ENCODE assay signal across 10 cellular contexts in genomic region chr5:139796061-139796806, GRCh38. TPM values are rescaled to one million over a fixed set of nuclear protein-coding genes. Genes with fewer than 3 reads are reported as not detected.
DNase-seq lines count a peak whose midpoint lies in the region; ATAC-seq and TF ChIP-seq lines count a peak whose summit lies in the region.
"Had no signal": no experiment of that assay in that cellular context is flagged by ENCODE, and none has a peak within 500 bp of the region (broad histone marks: within the 10 kb centered on the region; RNA-seq: fewer than 3 reads in every experiment).

No MANE protein-coding gene starts in this region.

- no peaks in the 10 kb centered on the region for H3K9me3 ChIP-seq in Peyer's patch
- H3K9me3 ChIP-seq in transverse colon = no peaks in the 10 kb centered on the region

- H3K27me3 Mint-ChIP-seq in activated CD4-positive, alpha-beta T cell treated with anti-CD3 and anti-CD28 coated beads for 36 hours = peaks cover 58% of the 10 kb centered on the region
- peaks cover 66% of the 10 kb centered on the region for H3K27me3 Mint-ChIP-seq in activated CD4-positive, alpha-beta T cell treated with anti-CD3 and anti-CD28 coated beads, Interleukin-2, amount 10 ng/mL, durations not matched to agents 7 days and 5 days
- peaks cover 67% of the 10 kb centered on the region for H3K27me3 Mint-ChIP-seq in activated CD4-positive, alpha-beta memory T cell treated with anti-CD3 and anti-CD28 coated beads, Interleukin-2, amount 10 ng/mL, durations not matched to agents 7 days and 5 days

- H3K36me3 ChIP-seq in Peyer's patch (no peaks in the 10 kb centered on the region), transverse colon (no peaks in the 10 kb centered on the region)

- H3K9me3 Mint-ChIP-seq in activated CD4-positive, alpha-beta T cell treated with anti-CD3 and anti-CD28 coated beads for 36 hours (ENCODE audit: low read depth) = no peaks in the 10 kb centered on the region
- no peaks in the 10 kb centered on the region for H3K9me3 Mint-ChIP-seq in activated CD4-positive, alpha-beta T cell treated with anti-CD3 and anti-CD28 coated beads, Interleukin-2, amount 10 ng/mL, durations not matched to agents 7 days and 5 days
- H3K9me3 Mint-ChIP-seq in activated CD4-positive, alpha-beta memory T cell treated with anti-CD3 and anti-CD28 coated beads, Interleukin-2, amount 10 ng/mL, durations not matched to agents 7 days and 5 days = no peaks in the 10 kb centered on the region

- TF ChIP-seq POLR2A in Peyer's patch (IDR thresholded peaks at IDR 0.05) = no peak
- no peak for TF ChIP-seq POLR2A in transverse colon (IDR thresholded peaks at IDR 0.05)

- 12% methylated on average over 28 of the region's 47 CpGs; no CpG with 5 or more reads in 1 of the 2 donors for WGBS in transverse colon (ENCODE audit: low coverage in 1 of 2), 2 donors

- H3K4me1 ChIP-seq in Peyer's patch (peaks cover 0 to 16% (median 7%) of the 10 kb centered on the region in 4 donors), transverse colon (peaks cover 0 to 11% (median 8%) of the 10 kb centered on the region in 4 donors)

- CTCF ChIA-PET in activated CD4-positive, alpha-beta T cell treated with anti-CD3 and anti-CD28 coated beads for 36 hours (lab: Charles Lee) = interaction anchor here (1.0 to 1.3 kb wide), 2 partner anchors 20 to 173 kb away, joined by 4 to 6 read pairs; no protein-coding TSS in a partner anchor
- CTCF ChIA-PET in activated CD4-positive, alpha-beta T cell treated with anti-CD3 and anti-CD28 coated beads, Interleukin-2, amount 10 ng/mL, durations not matched to agents 7 days and 5 days (lab: Charles Lee) = interaction anchor here (0.7 to 1.5 kb wide), 2 partner anchors 7 to 21 kb away, joined by 3 to 5 read pairs; no protein-coding TSS in a partner anchor
- CTCF ChIA-PET in activated CD4-positive, alpha-beta memory T cell treated with anti-CD3 and anti-CD28 coated beads, Interleukin-2, amount 10 ng/mL, durations not matched to agents 7 days and 5 days (lab: Charles Lee) = interaction anchor here (1.2 to 1.6 kb wide), 4 partner anchors 9 to 173 kb away, joined by 3 to 4 read pairs (median 3); no protein-coding TSS in a partner anchor
- CTCF ChIA-PET in RWPE1 (lab: Yijun Ruan, JAX) = interaction anchor here (0.7 to 6.0 kb wide), 4 partner anchors 8 to 173 kb away, joined by 3 to 49 read pairs (median 4); no protein-coding TSS in a partner anchor

- TF ChIP-seq CTCF in Peyer's patch (IDR thresholded peaks at IDR 0.05) (no peak), transverse colon (IDR thresholded peaks at IDR 0.05) (no peak), RWPE1 (conservative IDR thresholded peaks at IDR 0.05; ENCODE audit: low read depth) (no peak)

- H3K36me3 Mint-ChIP-seq in activated CD4-positive, alpha-beta T cell treated with anti-CD3 and anti-CD28 coated beads for 36 hours (ENCODE audit: low read depth) = no peaks in the 10 kb centered on the region
- no peaks in the 10 kb centered on the region for H3K36me3 Mint-ChIP-seq in activated CD4-positive, alpha-beta T cell treated with anti-CD3 and anti-CD28 coated beads, Interleukin-2, amount 10 ng/mL, durations not matched to agents 7 days and 5 days (ENCODE audit: low read depth)
- H3K36me3 Mint-ChIP-seq in activated CD4-positive, alpha-beta memory T cell treated with anti-CD3 and anti-CD28 coated beads, Interleukin-2, amount 10 ng/mL, durations not matched to agents 7 days and 5 days (ENCODE audit: low read depth) = no peaks in the 10 kb centered on the region

- H3K27me3 ChIP-seq in Peyer's patch (peaks cover 0 to 33% of the 10 kb centered on the region in 2 donors), transverse colon (peaks cover 82% of the 10 kb centered on the region)

- no peak overlapping the region for H3K4me3 Mint-ChIP-seq in activated CD4-positive, alpha-beta T cell treated with anti-CD3 and anti-CD28 coated beads for 36 hours
- H3K4me3 Mint-ChIP-seq in activated CD4-positive, alpha-beta T cell treated with anti-CD3 and anti-CD28 coated beads, Interleukin-2, amount 10 ng/mL, durations not matched to agents 7 days and 5 days = no peak overlapping the region
- no peak overlapping the region for H3K4me3 Mint-ChIP-seq in activated CD4-positive, alpha-beta memory T cell treated with anti-CD3 and anti-CD28 coated beads, Interleukin-2, amount 10 ng/mL, durations not matched to agents 7 days and 5 days

- no peak for DNase-seq in activated CD4-positive, alpha-beta T cell treated with anti-CD3 and anti-CD28 coated beads for 36 hours
- no peak for DNase-seq in activated CD4-positive, alpha-beta T cell treated with anti-CD3 and anti-CD28 coated beads, Interleukin-2, amount 10 ng/mL, durations not matched to agents 7 days and 5 days
- DNase-seq in Peyer's patch (peak in 1 of 3 donors; percentile 44), head of caudate nucleus (peak in 31 of 42 donors; percentile 24 to 66 (median 45)), retina (peak; percentile 65), transverse colon (no peak), RWPE1 (ENCODE audit: low spot score) (no peak)
- no peak for DNase-seq in activated CD4-positive, alpha-beta memory T cell treated with anti-CD3 and anti-CD28 coated beads, Interleukin-2, amount 10 ng/mL, durations not matched to agents 7 days and 5 days
- DNase-seq: Karpas-422, OCI-M1 had no signal

- H3K27ac ChIP-seq in Peyer's patch (no peak overlapping the region), transverse colon (no peak overlapping the region), RWPE1 (no peak overlapping the region)

- ATAC-seq in activated CD4-positive, alpha-beta T cell treated with anti-CD3 and anti-CD28 coated beads for 36 hours = peak; percentile 28

- POLR2A ChIA-PET in activated CD4-positive, alpha-beta T cell treated with anti-CD3 and anti-CD28 coated beads for 36 hours (lab: Charles Lee) = no interaction called here
- POLR2A ChIA-PET in activated CD4-positive, alpha-beta T cell treated with anti-CD3 and anti-CD28 coated beads, Interleukin-2, amount 10 ng/mL, durations not matched to agents 7 days and 5 days (lab: Charles Lee) = no interaction called here
- POLR2A ChIA-PET in activated CD4-positive, alpha-beta memory T cell treated with anti-CD3 and anti-CD28 coated beads, Interleukin-2, amount 10 ng/mL, durations not matched to agents 7 days and 5 days (lab: Charles Lee) = no interaction called here
- POLR2A ChIA-PET in RWPE1 (lab: Yijun Ruan, JAX; ENCODE audit: low non-redundant PET) = no interaction called here

- H3K4me3 ChIP-seq in Peyer's patch (peak overlapping the region in 3 of 4 donors; percentile 45 to 51 (median 46)), transverse colon (peak overlapping the region in 2 of 4 donors; percentile 35 to 47)

- in situ Hi-C loops in transverse colon (cut with MboI; ENCODE audit: low pct_ligation_motif_present in 1 of 4, low pct_unique_long_range_greater_than_20kb in 1 of 4, low sequenced_read_pairs in 3 of 4) = loop anchor here in 3 of 4 donors (25.0 kb wide), 1 partner anchor 366 kb away; no protein-coding TSS in a partner anchor

- peaks cover 2% of the 10 kb centered on the region for H3K4me1 Mint-ChIP-seq in activated CD4-positive, alpha-beta T cell treated with anti-CD3 and anti-CD28 coated beads for 36 hours
- peaks cover 3% of the 10 kb centered on the region for H3K4me1 Mint-ChIP-seq in activated CD4-positive, alpha-beta T cell treated with anti-CD3 and anti-CD28 coated beads, Interleukin-2, amount 10 ng/mL, durations not matched to agents 7 days and 5 days
- no peaks in the 10 kb centered on the region for H3K4me1 Mint-ChIP-seq in activated CD4-positive, alpha-beta memory T cell treated with anti-CD3 and anti-CD28 coated beads, Interleukin-2, amount 10 ng/mL, durations not matched to agents 7 days and 5 days

- intact Hi-C loops in activated CD4-positive, alpha-beta T cell treated with anti-CD3 and anti-CD28 coated beads for 36 hours (cut with DNase I, micrococcal nuclease) = no loop called here
- intact Hi-C loops in head of caudate nucleus (cut with DNase I) (no loop called here), transverse colon (cut with DNase I; ENCODE audit: low total_unique reads) (no loop called here)

- TF ChIP-seq EP300 in transverse colon (IDR thresholded peaks at IDR 0.05; ENCODE audit: low read depth) = no peak

- no peak overlapping the region for H3K27ac Mint-ChIP-seq in activated CD4-positive, alpha-beta T cell treated with anti-CD3 and anti-CD28 coated beads for 36 hours
- H3K27ac Mint-ChIP-seq in activated CD4-positive, alpha-beta T cell treated with anti-CD3 and anti-CD28 coated beads, Interleukin-2, amount 10 ng/mL, durations not matched to agents 7 days and 5 days = no peak overlapping the region
- H3K27ac Mint-ChIP-seq in activated CD4-positive, alpha-beta memory T cell treated with anti-CD3 and anti-CD28 coated beads, Interleukin-2, amount 10 ng/mL, durations not matched to agents 7 days and 5 days = no peak overlapping the region

RNA-seq across cellular contexts. Expression of gene PSD2, which starts 0.6 kb away (rescaled TPM):
- total RNA-seq in activated CD4-positive, alpha-beta T cell treated with anti-CD3 and anti-CD28 coated beads for 36 hours = not detected
- total RNA-seq in activated CD4-positive, alpha-beta T cell treated with anti-CD3 and anti-CD28 coated beads, Interleukin-2, amount 10 ng/mL, durations not matched to agents 7 days and 5 days = not detected
- total RNA-seq in Peyer's patch (not detected), transverse colon (under 1 TPM in 1 of 4 donors, not detected in 3; 0.16 TPM)
- not detected for total RNA-seq in activated CD4-positive, alpha-beta memory T cell treated with anti-CD3 and anti-CD28 coated beads, Interleukin-2, amount 10 ng/mL, durations not matched to agents 7 days and 5 days

Comparison
In these comparisons a context has a peak if more than half of its experiments do, and no peak if none do; other contexts are left out.
1. DNase-seq: peak in head of caudate nucleus (31 of 42) and retina (single experiment); none in activated CD4-positive, alpha-beta T cell treated with anti-CD3 and anti-CD28 coated beads for 36 hours (single experiment), activated CD4-positive, alpha-beta T cell treated with anti-CD3 and anti-CD28 coated beads, Interleukin-2, amount 10 ng/mL, durations not matched to agents 7 days and 5 days (single experiment), activated CD4-positive, alpha-beta memory T cell treated with anti-CD3 and anti-CD28 coated beads, Interleukin-2, amount 10 ng/mL, durations not matched to agents 7 days and 5 days (single experiment), transverse colon (single experiment) and RWPE1 (single experiment).